Comparison of ENCODE assay signal across 23 cellular contexts in the genomic region with DNA sequence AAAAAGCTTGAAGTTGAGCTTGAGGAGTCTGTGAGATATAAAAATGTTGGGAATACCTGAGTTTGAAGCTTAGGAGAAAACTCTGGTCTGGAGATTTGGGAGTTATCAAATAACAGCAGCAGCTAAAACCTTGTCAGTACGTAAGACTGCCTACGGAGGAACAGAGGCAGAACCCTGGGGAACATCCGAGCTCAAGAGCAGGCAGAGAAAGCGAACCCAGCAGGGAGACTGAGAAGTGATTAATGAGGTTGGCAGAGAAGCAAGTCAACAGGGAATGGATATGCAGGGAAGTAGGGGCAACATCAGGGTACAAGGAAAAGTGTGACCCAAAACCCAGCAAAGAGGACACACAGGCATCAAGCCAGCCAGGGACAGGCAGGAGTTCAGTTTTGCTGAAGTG. TPM values are rescaled to one million over a fixed set of nuclear protein-coding genes. Genes with fewer than 3 reads are reported as not detected.
A peak's percentile ranks its signal among the peaks of the same experiment; 100 is the strongest.
DNase-seq lines count a peak whose midpoint lies in the region; ATAC-seq and TF ChIP-seq lines count a peak whose summit lies in the region.
"Had no signal": no experiment of that assay in that cellular context is flagged by ENCODE, and none has a peak within 500 bp of the region (broad histone marks: within the 10 kb centered on the region; RNA-seq: fewer than 3 reads in every experiment).

No MANE protein-coding gene starts in this region.

- H2AFZ ChIP-seq in ACC112 (ENCODE audit: low read length, unreplicated experiment) = no peak overlapping the region

- H3K27me3 ChIP-seq in ACC112 (ENCODE audit: insufficient read depth, low read length) = no peaks in the 10 kb centered on the region
- no peaks in the 10 kb centered on the region for H3K27me3 ChIP-seq in CD4-positive, alpha-beta memory T cell (ENCODE audit: insufficient read depth, low read length)
- no peaks in the 10 kb centered on the region for H3K27me3 ChIP-seq in heart right ventricle
- H3K27me3 ChIP-seq: SJCRH30, tibial nerve had no signal

- H3K79me2 ChIP-seq in ACC112 (ENCODE audit: control insufficient read depth, insufficient read depth, low read length, unreplicated experiment) = peaks cover 3% of the 10 kb centered on the region

- H3K4me3 ChIP-seq in ACC112 (ENCODE audit: low read depth, low read length) = no peak overlapping the region
- H3K4me3 ChIP-seq in CD4-positive, alpha-beta memory T cell (ENCODE audit: low read length in 2 of 2) = no peak overlapping the region
- no peak overlapping the region for H3K4me3 ChIP-seq in heart right ventricle
- H3K4me3 ChIP-seq: GM12878, prostate gland, SJCRH30, tibial nerve had no signal

- peak overlapping the region in 5 of 7 donors; percentile 38 to 94 (median 79) for H3K27ac Mint-ChIP-seq in CD4-positive, alpha-beta memory T cell
- H3K27ac Mint-ChIP-seq in naive B cell = peak overlapping the region in 4 of 6 donors; percentile 5 to 58 (median 18)
- H3K27ac Mint-ChIP-seq: dendritic cell treated with granulocyte-macrophage colony-stimulating factor and Interleukin-4, amounts not matched to agents 40 ng/mL and 50 ng/mL, for 4 days; mesothelial cell of epicardium had no signal

- CTCF ChIA-PET in CD4-positive, alpha-beta memory T cell (lab: Charles Lee; ENCODE audit: partially characterized antibody) = interaction anchor here (0.9 to 4.5 kb wide), 5 partner anchors 9 to 73 kb away, joined by 4 to 34 read pairs (median 5); a partner anchor contains a TSS

- H3K36me3 Mint-ChIP-seq in CD4-positive, alpha-beta memory T cell = peaks cover 30 to 43% of the 10 kb centered on the region in 2 donors
- H3K36me3 Mint-ChIP-seq in naive B cell = peaks cover 0 to 9% of the 10 kb centered on the region in 2 donors

- H3K9me3 ChIP-seq in CD4-positive, alpha-beta memory T cell (ENCODE audit: control insufficient read depth in 1 of 2, low read length in 2 of 2) = no peaks in the 10 kb centered on the region
- H3K9me3 ChIP-seq in heart right ventricle = no peaks in the 10 kb centered on the region
- H3K9me3 ChIP-seq: prostate gland, SJCRH30, tibial nerve had no signal

- no peak for DNase-seq in CD4-positive, alpha-beta memory T cell
- DNase-seq in naive B cell (no peak), Kasumi-1 (lab: John Stamatoyannopoulos, UW) (no peak), NCI-H510A treated with DMSO at 0.1 percent for 48 hours (lab: John Stamatoyannopoulos, UW) (no peak), heart right ventricle (no peak)
- no peak for DNase-seq in activated CD8-positive, alpha-beta memory T cell treated with anti-CD3 and anti-CD28 coated beads for 24 hours
- DNase-seq: activated CD4-positive, alpha-beta T cell treated with anti-CD3 and anti-CD28 coated beads for 4 hours; AML-193; KBM-7; left colon; NCI-H1436 treated with DMSO at 0.1 percent for 48 hours; NCI-H510A; NK-92 treated with Interleukin-12 subunit alpha and Interleukin-12 subunit beta, amount 100 ng/mL, for 24 hours; SJCRH30; T-helper 1 cell had no signal

- ATAC-seq in naive B cell (ENCODE audit: low read depth in 2 of 2) (no peak), heart right ventricle (no peak)
- ATAC-seq: GM12878, left colon had no signal

- H3K36me3 ChIP-seq in ACC112 (ENCODE audit: insufficient read depth, low read length) (peaks cover 10% of the 10 kb centered on the region), heart right ventricle (peaks cover 0 to 87% (median 12%) of the 10 kb centered on the region in 9 donors)
- peaks cover 12% of the 10 kb centered on the region for H3K36me3 ChIP-seq in CD4-positive, alpha-beta memory T cell (ENCODE audit: insufficient read depth, low read length)

- no peaks in the 10 kb centered on the region for H3K9me3 Mint-ChIP-seq in CD4-positive, alpha-beta memory T cell
- H3K9me3 Mint-ChIP-seq in naive B cell = no peaks in the 10 kb centered on the region
- H3K9me3 Mint-ChIP-seq: dendritic cell treated with granulocyte-macrophage colony-stimulating factor and Interleukin-4, amounts not matched to agents 40 ng/mL and 50 ng/mL, for 4 days; mesothelial cell of epicardium; neural crest cell had no signal

- H3K27me3 Mint-ChIP-seq in CD4-positive, alpha-beta memory T cell = no peaks in the 10 kb centered on the region
- no peaks in the 10 kb centered on the region for H3K27me3 Mint-ChIP-seq in naive B cell

- WGBS in heart right ventricle, 2 donors = 89 to 95% methylated on average over 4 of the region's 4 CpGs

- H3K4me1 ChIP-seq in ACC112 (ENCODE audit: control insufficient read depth, insufficient read depth, low read length, unreplicated experiment) (peaks cover 28% of the 10 kb centered on the region), heart right ventricle (no peaks in the 10 kb centered on the region)
- H3K4me1 ChIP-seq in CD4-positive, alpha-beta memory T cell (ENCODE audit: insufficient read depth, low read length) = peaks cover 7% of the 10 kb centered on the region
- H3K4me1 ChIP-seq: prostate gland, SJCRH30, tibial nerve had no signal

- peaks cover 9 to 20% (median 14%) of the 10 kb centered on the region in 4 donors for H3K4me1 Mint-ChIP-seq in CD4-positive, alpha-beta memory T cell
- H3K4me1 Mint-ChIP-seq in naive B cell = peaks cover 0 to 5% (median 1%) of the 10 kb centered on the region in 3 donors
- H3K4me1 Mint-ChIP-seq: mesothelial cell of epicardium, neural crest cell had no signal

- TF ChIP-seq CTCF in heart right ventricle (IDR thresholded peaks at IDR 0.05) = no peak

- H3K27ac ChIP-seq in ACC112 (ENCODE audit: low read depth, low read length) (peak overlapping the region; percentile 50), angular gyrus (ENCODE audit: low read depth, low read length) (peak overlapping the region; percentile 70), heart right ventricle (no peak overlapping the region)
- no peak overlapping the region for H3K27ac ChIP-seq in CD4-positive, alpha-beta memory T cell (ENCODE audit: low read depth, low read length)
- H3K27ac ChIP-seq: SJCRH30, tibial nerve had no signal

- H3K4me3 Mint-ChIP-seq in CD4-positive, alpha-beta memory T cell = peak overlapping the region in 2 of 8 donors; percentile 30 to 35
- no peak overlapping the region for H3K4me3 Mint-ChIP-seq in naive B cell
- H3K4me3 Mint-ChIP-seq: dendritic cell treated with granulocyte-macrophage colony-stimulating factor and Interleukin-4, amounts not matched to agents 40 ng/mL and 50 ng/mL, for 4 days; mesothelial cell of epicardium; neural crest cell had no signal

- POLR2A ChIA-PET in CD4-positive, alpha-beta memory T cell (lab: Charles Lee; ENCODE audit: partially characterized antibody) = interaction anchor here (6.1 kb wide), 1 partner anchor 10 kb away, joined by 55 read pairs; no protein-coding TSS in a partner anchor

- intact Hi-C loops in CD4-positive, alpha-beta memory T cell (cut with micrococcal nuclease) = no loop called here
- intact Hi-C loops in heart right ventricle (cut with DNase I) = no loop called here

RNA-seq across cellular contexts. Expression of a gene that starts 12.6 kb away (rescaled TPM):
- 10 to 100 TPM; 13.5 to 15.7 TPM for total RNA-seq in CD4-positive, alpha-beta memory T cell
- polyA plus RNA-seq in CD4-positive, alpha-beta memory T cell = 10 to 100 TPM; 31.1 to 47.4 TPM
- 10 to 100 TPM in 4 of 6 donors, 1 to 10 TPM in 2; 2.6 to 18.0 (median 13.2) TPM for polyA plus RNA-seq in naive B cell (ENCODE audit: low read depth in 6 of 6)
- 10 to 100 TPM in 7 of 10 donors, 1 to 10 TPM in 3; 5.9 to 31.0 (median 13.2) TPM for total RNA-seq in heart right ventricle
- polyA plus RNA-seq in heart right ventricle = 100 to 1,000 TPM in 1 of 2 donors, 10 to 100 TPM in 1; 50.8 to 132 TPM

RNA-seq across cellular contexts. Expression of a gene that starts 16.2 kb away (rescaled TPM):
- total RNA-seq in CD4-positive, alpha-beta memory T cell = 1 to 10 TPM; 6.0 to 8.6 TPM
- 10 to 100 TPM in 1 of 2 donors, 1 to 10 TPM in 1; 9.7 to 13.8 TPM for polyA plus RNA-seq in CD4-positive, alpha-beta memory T cell
- polyA plus RNA-seq in naive B cell (ENCODE audit: low read depth in 6 of 6) (1 to 10 TPM in 3 of 6 donors, under 1 TPM in 3; 0.60 to 2.6 (median 1.0) TPM), heart right ventricle (1 to 10 TPM in 1 of 2 donors, under 1 TPM in 1; 0.80 to 7.6 TPM)
- total RNA-seq in heart right ventricle = 1 to 10 TPM in 2 of 10 donors, under 1 TPM in 8; 0.21 to 3.7 (median 0.78) TPM

RNA-seq across cellular contexts. Expression of a gene that starts 25.8 kb away (rescaled TPM):
- total RNA-seq in CD4-positive, alpha-beta memory T cell = 1 to 10 TPM; 6.1 to 6.6 TPM
- under 1 TPM; 0.29 to 0.53 TPM for polyA plus RNA-seq in CD4-positive, alpha-beta memory T cell
- polyA plus RNA-seq in naive B cell (ENCODE audit: low read depth in 6 of 6) = 1 to 10 TPM in 1 of 6 donors, under 1 TPM in 4, not detected in 1; 0.30 to 1.0 (median 0.95) TPM
- total RNA-seq in heart right ventricle = 10 to 100 TPM in 1 of 10 donors, 1 to 10 TPM in 9; 3.4 to 10.5 (median 6.0) TPM
- 1 to 10 TPM; 4.9 to 7.2 TPM for polyA plus RNA-seq in heart right ventricle

RNA-seq across cellular contexts. Expression of a gene that starts 56.2 kb away (rescaled TPM):
- 1 to 10 TPM; 2.1 to 3.0 TPM for total RNA-seq in CD4-positive, alpha-beta memory T cell
- polyA plus RNA-seq in CD4-positive, alpha-beta memory T cell = 1 to 10 TPM in 1 of 2 donors, under 1 TPM in 1; 0.38 to 3.9 TPM
- polyA plus RNA-seq in naive B cell (ENCODE audit: low read depth in 6 of 6) (1 to 10 TPM in 3 of 6 donors, under 1 TPM in 2, not detected in 1; 0.47 to 2.6 (median 1.6) TPM), heart right ventricle (1 to 10 TPM in 1 of 2 donors, under 1 TPM in 1; 0.88 to 1.2 TPM)
- 1 to 10 TPM in 3 of 10 donors, under 1 TPM in 7; 0.11 to 1.2 (median 0.85) TPM for total RNA-seq in heart right ventricle

RNA-seq across cellular contexts. Expression of a gene that starts 56.3 kb away (rescaled TPM):
- 100 to 1,000 TPM; 279 to 301 TPM for total RNA-seq in CD4-positive, alpha-beta memory T cell
- 100 to 1,000 TPM in 1 of 2 donors, 10 to 100 TPM in 1; 44.0 to 155 TPM for polyA plus RNA-seq in CD4-positive, alpha-beta memory T cell
- 100 to 1,000 TPM in 1 of 6 donors, 10 to 100 TPM in 5; 34.1 to 110 (median 80.3) TPM for polyA plus RNA-seq in naive B cell (ENCODE audit: low read depth in 6 of 6)
- total RNA-seq in heart right ventricle = 100 to 1,000 TPM in 6 of 10 donors, 10 to 100 TPM in 4; 84.4 to 132 (median 111) TPM
- polyA plus RNA-seq in heart right ventricle = 10 to 100 TPM; 13.2 to 16.0 TPM

Comparison
In these comparisons a context has a peak if more than half of its experiments do, and no peak if none do; other contexts are left out.
1. H3K27ac ChIP-seq: peak in ACC112 (single experiment) and angular gyrus (single experiment); none in CD4-positive, alpha-beta memory T cell (single experiment) and heart right ventricle (0 of 10).